1 cellular context compared by ENCODE assay signal in the genomic region with DNA sequence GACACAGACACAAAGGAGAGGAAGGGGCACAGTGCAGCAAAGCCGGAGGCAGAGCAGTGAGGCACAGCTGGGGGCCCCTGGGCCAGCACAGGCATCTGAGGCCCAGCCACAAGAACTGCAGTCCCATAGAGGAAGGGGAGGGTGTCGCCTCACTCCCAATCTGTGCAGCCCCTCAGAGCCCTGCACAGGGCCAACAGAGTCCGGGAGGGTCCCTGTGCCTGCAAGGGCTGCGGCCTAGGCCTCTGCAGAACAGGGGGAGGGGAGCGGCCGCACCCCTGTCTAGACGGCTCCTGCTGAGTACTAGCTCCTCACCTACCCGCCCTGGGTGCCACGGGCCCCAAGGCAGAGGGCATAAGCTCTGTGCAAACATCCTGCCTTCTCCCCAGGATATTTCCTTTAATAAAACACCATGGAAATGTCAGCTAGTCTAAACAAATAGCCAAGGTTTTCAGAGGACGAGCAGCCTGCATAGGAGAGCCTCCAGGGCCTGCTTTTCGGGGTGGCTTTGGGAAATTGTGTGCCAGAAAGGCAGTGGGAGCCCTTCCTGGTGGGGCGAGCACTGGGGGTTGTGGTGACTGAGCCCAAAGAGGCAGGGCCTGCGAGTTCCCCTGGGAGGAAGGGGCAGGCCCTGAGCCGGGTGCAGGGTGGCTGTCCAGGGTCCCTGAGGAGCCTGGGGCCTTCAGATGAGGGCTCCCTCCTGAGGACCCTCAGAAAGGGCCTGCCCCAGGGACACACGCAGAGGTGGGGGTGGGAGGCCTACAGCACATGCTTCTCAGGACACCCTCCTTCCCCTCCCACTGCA.
TF ChIP-seq lines count a peak whose summit lies in the region.

No MANE protein-coding gene starts in this region.

TF ChIP-seq in HepG2, 621 proteins besides CTCF, POLR2A, EP300 and RAD21 (continued from another document):
- TF ChIP-seq, protein P1, sequence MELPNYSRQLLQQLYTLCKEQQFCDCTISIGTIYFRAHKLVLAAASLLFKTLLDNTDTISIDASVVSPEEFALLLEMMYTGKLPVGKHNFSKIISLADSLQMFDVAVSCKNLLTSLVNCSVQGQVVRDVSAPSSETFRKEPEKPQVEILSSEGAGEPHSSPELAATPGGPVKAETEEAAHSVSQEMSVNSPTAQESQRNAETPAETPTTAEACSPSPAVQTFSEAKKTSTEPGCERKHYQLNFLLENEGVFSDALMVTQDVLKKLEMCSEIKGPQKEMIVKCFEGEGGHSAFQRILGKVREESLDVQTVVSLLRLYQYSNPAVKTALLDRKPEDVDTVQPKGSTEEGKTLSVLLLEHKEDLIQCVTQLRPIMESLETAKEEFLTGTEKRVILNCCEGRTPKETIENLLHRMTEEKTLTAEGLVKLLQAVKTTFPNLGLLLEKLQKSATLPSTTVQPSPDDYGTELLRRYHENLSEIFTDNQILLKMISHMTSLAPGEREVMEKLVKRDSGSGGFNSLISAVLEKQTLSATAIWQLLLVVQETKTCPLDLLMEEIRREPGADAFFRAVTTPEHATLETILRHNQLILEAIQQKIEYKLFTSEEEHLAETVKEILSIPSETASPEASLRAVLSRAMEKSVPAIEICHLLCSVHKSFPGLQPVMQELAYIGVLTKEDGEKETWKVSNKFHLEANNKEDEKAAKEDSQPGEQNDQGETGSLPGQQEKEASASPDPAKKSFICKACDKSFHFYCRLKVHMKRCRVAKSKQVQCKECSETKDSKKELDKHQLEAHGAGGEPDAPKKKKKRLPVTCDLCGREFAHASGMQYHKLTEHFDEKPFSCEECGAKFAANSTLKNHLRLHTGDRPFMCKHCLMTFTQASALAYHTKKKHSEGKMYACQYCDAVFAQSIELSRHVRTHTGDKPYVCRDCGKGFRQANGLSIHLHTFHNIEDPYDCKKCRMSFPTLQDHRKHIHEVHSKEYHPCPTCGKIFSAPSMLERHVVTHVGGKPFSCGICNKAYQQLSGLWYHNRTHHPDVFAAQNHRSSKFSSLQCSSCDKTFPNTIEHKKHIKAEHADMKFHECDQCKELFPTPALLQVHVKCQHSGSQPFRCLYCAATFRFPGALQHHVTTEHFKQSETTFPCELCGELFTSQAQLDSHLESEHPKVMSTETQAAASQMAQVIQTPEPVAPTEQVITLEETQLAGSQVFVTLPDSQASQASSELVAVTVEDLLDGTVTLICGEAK (IDR thresholded peaks at IDR 0.05): no peak
- TF ChIP-seq, protein P1 (CRISPR knock-in tag; IDR thresholded peaks at IDR 0.05): no peak
- no peak for TF ChIP-seq ZNF713 (CRISPR knock-in tag; IDR thresholded peaks at IDR 0.05)
- TF ChIP-seq ZNF841 (CRISPR knock-in tag; IDR thresholded peaks at IDR 0.05; ENCODE audit: borderline replicate concordance): no peak
- TF ChIP-seq EEA1 (CRISPR knock-in tag; IDR thresholded peaks at IDR 0.05; ENCODE audit: borderline replicate concordance): no peak
- no peak for TF ChIP-seq TRIM24 (CRISPR knock-in tag; IDR thresholded peaks at IDR 0.05)
TF ChIP-seq in HepG2: peak in this region for 0.
